15 cellular contexts compared by ENCODE assay signal in genomic region chr13:110274687-110275086, GRCh38. TPM values are rescaled to one million over a fixed set of nuclear protein-coding genes. Genes with fewer than 3 reads are reported as not detected.
DNase-seq lines count a peak whose midpoint lies in the region; ATAC-seq, FAIRE-seq and TF ChIP-seq lines count a peak whose summit lies in the region.
"Had no signal": no experiment of that assay in that cellular context is flagged by ENCODE, and none has a peak within 500 bp of the region (broad histone marks: within the 10 kb centered on the region; RNA-seq: fewer than 3 reads in every experiment).

No MANE protein-coding gene starts in this region.

- no TSS peak for BruUV-seq in GM12878 (replicated peaks; lab: Mats Ljungman, UMichigan)
- BruUV-seq in Calu3 (replicated peaks; lab: Mats Ljungman, UMichigan) = no TSS peak

- TF ChIP-seq RAD21 in GM12878 (IDR thresholded peaks at IDR 0.05; ENCODE audit: insufficient read depth, low read depth, low read length) = no peak

- peak; percentile 0 for DNase-seq in DMS 273 (lab: John Stamatoyannopoulos, UW; ENCODE audit: unreplicated experiment)
- no peak for DNase-seq in DMS 273 treated with DMSO at 0.1 percent for 48 hours (lab: John Stamatoyannopoulos, UW)
- DNase-seq in GM12878 (ENCODE audit: low read depth, low spot score) = no peak
- DNase-seq in left ventricle myocardium inferior = no peak
- DNase-seq in upper lobe of right lung = no peak
- DNase-seq in Calu3 = no peak
- no peak for DNase-seq in mesothelial cell of epicardium (ENCODE audit: low spot score in 2 of 2, unreplicated experiment in 2 of 2)
- no peak for DNase-seq in CD8-positive, alpha-beta memory T cell
- DNase-seq: activated CD4-positive, alpha-beta T cell treated with anti-CD3 and anti-CD28 coated beads for 36 hours; dorsolateral prefrontal cortex; EL; midbrain had no signal

- TF ChIP-seq POLR2A in GM12878 (IDR thresholded peaks at IDR 0.05; ENCODE audit: low read depth, low read length) = no peak

- no peak overlapping the region for H3K9ac ChIP-seq in GM12878 (ENCODE audit: control insufficient read depth, insufficient read depth, low read length)
- H3K9ac ChIP-seq: KMS-11 had no signal

- H3K36me3 ChIP-seq in GM12878 (ENCODE audit: control insufficient read depth in 2 of 2, insufficient read depth in 2 of 2, low read length in 1 of 2) (no peaks in the 10 kb centered on the region), left ventricle myocardium inferior (peaks cover 5% of the 10 kb centered on the region), upper lobe of right lung (no peaks in the 10 kb centered on the region)
- H3K36me3 ChIP-seq in CD8-positive, alpha-beta memory T cell (ENCODE audit: insufficient read depth, low read length) = no peaks in the 10 kb centered on the region

- CTCF ChIA-PET in GM12878 (lab: Yijun Ruan, JAX) (interaction anchor here (1.3 to 2.0 kb wide), 3 partner anchors 15 to 170 kb away, joined by 3 to 11 read pairs (median 4); no protein-coding TSS in a partner anchor), Calu3 (lab: Charles Lee) (interaction anchor here (0.6 kb wide), 1 partner anchor 316 kb away, joined by 3 read pairs; no protein-coding TSS in a partner anchor)
- CTCF ChIA-PET in CD8-positive, alpha-beta memory T cell (lab: Charles Lee) = no interaction called here

- TF ChIP-seq EP300 in GM12878 (IDR thresholded peaks at IDR 0.05; ENCODE audit: borderline replicate concordance in 1 of 2, control insufficient read depth in 1 of 2, low read depth in 2 of 2, low read length in 2 of 2) = no peak

- H3K4me1 Mint-ChIP-seq in Calu3 (ENCODE audit: low read depth, unreplicated experiment) (no peaks in the 10 kb centered on the region), mesothelial cell of epicardium (peaks cover 16% of the 10 kb centered on the region)
- H3K4me1 Mint-ChIP-seq in CD8-positive, alpha-beta memory T cell = no peaks in the 10 kb centered on the region

- intact Hi-C loops in GM12878 (cut with micrococcal nuclease; ENCODE audit: unreplicated experiment) = no loop called here
- intact Hi-C loops in left ventricle myocardium inferior (cut with micrococcal nuclease) = no loop called here
- intact Hi-C loops in upper lobe of right lung (cut with DNase I) = no loop called here
- intact Hi-C loops in Calu3 (cut with micrococcal nuclease; ENCODE audit: unreplicated experiment) = no loop called here

- H4K20me1 ChIP-seq in GM12878 (ENCODE audit: control insufficient read depth, insufficient read depth) = no peaks in the 10 kb centered on the region

- H3K27ac ChIP-seq in GM12878 (ENCODE audit: control insufficient read depth, insufficient read depth) (no peak overlapping the region), left ventricle myocardium inferior (replicated peaks) (peak overlapping the region; percentile 57), upper lobe of right lung (no peak overlapping the region)
- H3K27ac ChIP-seq in CD8-positive, alpha-beta memory T cell (ENCODE audit: low read depth, low read length) = no peak overlapping the region
- H3K27ac ChIP-seq: 22Rv1, dorsolateral prefrontal cortex, KMS-11, SJSA1 had no signal

- SMC1A ChIA-PET in GM12878 (lab: Charles Lee; ENCODE audit: uncharacterized antibody, unreplicated experiment) = interaction anchor here (0.8 to 1.3 kb wide), 2 partner anchors 148 to 169 kb away, joined by 3 read pairs; no protein-coding TSS in a partner anchor

- H3K36me3 Mint-ChIP-seq in Calu3 (ENCODE audit: insufficient read depth, unreplicated experiment) = no peaks in the 10 kb centered on the region
- no peaks in the 10 kb centered on the region for H3K36me3 Mint-ChIP-seq in mesothelial cell of epicardium
- no peaks in the 10 kb centered on the region for H3K36me3 Mint-ChIP-seq in CD8-positive, alpha-beta memory T cell

- no peaks in the 10 kb centered on the region for H3K79me2 ChIP-seq in GM12878 (ENCODE audit: control insufficient read depth, insufficient read depth, low read length)

- peaks cover 0 to 2% of the 10 kb centered on the region in 2 experiments; a peak in 3 of 4 replicates for H3K27me3 ChIP-seq in GM12878 (replicated peaks in 1 of 2; ENCODE audit: control insufficient read depth in 2 of 2, insufficient read depth in 2 of 2, low read length in 1 of 2)
- H3K27me3 ChIP-seq in left ventricle myocardium inferior (ENCODE audit: low read depth) = no peaks in the 10 kb centered on the region
- no peaks in the 10 kb centered on the region for H3K27me3 ChIP-seq in upper lobe of right lung
- H3K27me3 ChIP-seq in CD8-positive, alpha-beta memory T cell (ENCODE audit: insufficient read depth, low read length, poor library complexity, severe bottlenecking) = no peaks in the 10 kb centered on the region
- H3K27me3 ChIP-seq: dorsolateral prefrontal cortex, SJSA1 had no signal

- RAD21 ChIA-PET in GM12878 (lab: Charles Lee; ENCODE audit: unreplicated experiment) = no interaction called here

- in situ Hi-C loops in GM12878 (cut with MboI) = no loop called here

- H3K27me3 Mint-ChIP-seq in Calu3 (ENCODE audit: unreplicated experiment) (no peaks in the 10 kb centered on the region), mesothelial cell of epicardium (ENCODE audit: low read depth) (no peaks in the 10 kb centered on the region)
- peaks cover 0 to 5% of the 10 kb centered on the region in 2 donors for H3K27me3 Mint-ChIP-seq in CD8-positive, alpha-beta memory T cell

- no peak overlapping the region for H3K27ac Mint-ChIP-seq in Calu3 (ENCODE audit: unreplicated experiment)
- H3K27ac Mint-ChIP-seq in mesothelial cell of epicardium = no peak overlapping the region
- no peak overlapping the region for H3K27ac Mint-ChIP-seq in CD8-positive, alpha-beta memory T cell
- H3K27ac Mint-ChIP-seq: activated CD4-positive, alpha-beta T cell treated with anti-CD3 and anti-CD28 coated beads for 36 hours had no signal

- TF ChIP-seq CTCF in GM12878 (IDR thresholded peaks at IDR 0.05 in 2 of 3, conservative IDR thresholded peaks at IDR 0.05 in 1 of 3; ENCODE audit: control insufficient read depth in 2 of 3, extremely low read depth in 1 of 3, insufficient read depth in 1 of 3, low read depth in 3 of 3, low read length in 3 of 3) = 0 out of 6 replicates have a peak, but pooled peaks of 1 of the 3 experiments have one; percentile 9
- peak; percentile 62 for TF ChIP-seq CTCF in left ventricle myocardium inferior (IDR thresholded peaks at IDR 0.05; ENCODE audit: borderline replicate concordance)
- TF ChIP-seq CTCF in upper lobe of right lung (IDR thresholded peaks at IDR 0.05) = peak; percentile 24
- TF ChIP-seq CTCF in Calu3 (IDR thresholded peaks at IDR 0.05; ENCODE audit: unreplicated experiment) = no peak
- TF ChIP-seq CTCF in mesothelial cell of epicardium (IDR thresholded peaks at IDR 0.05; ENCODE audit: unreplicated experiment) = no peak

- ATAC-seq in GM12878 (peak; percentile 41; the same call in 2 of the 3 replicates), upper lobe of right lung (no peak)
- ATAC-seq: activated CD4-positive, alpha-beta T cell treated with anti-CD3 and anti-CD28 coated beads for 36 hours had no signal

- no peak overlapping the region for H3K4me2 ChIP-seq in GM12878 (ENCODE audit: control insufficient read depth, insufficient read depth)
- H3K4me2 ChIP-seq: KMS-11 had no signal

- no peak overlapping the region for H2AFZ ChIP-seq in GM12878 (ENCODE audit: control insufficient read depth, low read depth, low read length)

- H3K4me3 ChIP-seq in GM12878 (no peak overlapping the region), left ventricle myocardium inferior (no peak overlapping the region), upper lobe of right lung (no peak overlapping the region)
- no peak overlapping the region for H3K4me3 ChIP-seq in CD8-positive, alpha-beta memory T cell (ENCODE audit: low read length)
- H3K4me3 ChIP-seq: dorsolateral prefrontal cortex, SJSA1 had no signal

- FAIRE-seq in GM12878 (lab: Jason Lieb, UNC) = no peak

- no peaks in the 10 kb centered on the region for H3K9me3 Mint-ChIP-seq in Calu3 (ENCODE audit: low read depth, unreplicated experiment)
- no peaks in the 10 kb centered on the region for H3K9me3 Mint-ChIP-seq in mesothelial cell of epicardium
- no peaks in the 10 kb centered on the region for H3K9me3 Mint-ChIP-seq in CD8-positive, alpha-beta memory T cell

- POLR2A ChIA-PET in GM12878 (lab: Charles Lee) = interaction anchor here (1.2 kb wide), 1 partner anchor 10 kb away, joined by 3 read pairs; no protein-coding TSS in a partner anchor
- POLR2A ChIA-PET in CD8-positive, alpha-beta memory T cell (lab: Charles Lee) = no interaction called here

- H3K4me1 ChIP-seq in GM12878 (ENCODE audit: control insufficient read depth, insufficient read depth, low read length) (no peaks in the 10 kb centered on the region), left ventricle myocardium inferior (peaks cover 96% of the 10 kb centered on the region), upper lobe of right lung (peaks cover 9% of the 10 kb centered on the region)
- no peaks in the 10 kb centered on the region for H3K4me1 ChIP-seq in CD8-positive, alpha-beta memory T cell (ENCODE audit: insufficient read depth, low read length)

- no peaks in the 10 kb centered on the region for H3K9me3 ChIP-seq in GM12878 (replicated peaks; ENCODE audit: control insufficient read depth, insufficient read depth, low read length)
- H3K9me3 ChIP-seq in left ventricle myocardium inferior (replicated peaks) = no peaks in the 10 kb centered on the region
- H3K9me3 ChIP-seq in upper lobe of right lung = no peaks in the 10 kb centered on the region
- no peaks in the 10 kb centered on the region for H3K9me3 ChIP-seq in CD8-positive, alpha-beta memory T cell (ENCODE audit: low read length)
- H3K9me3 ChIP-seq: SJSA1 had no signal

- H3K4me3 Mint-ChIP-seq in Calu3 (ENCODE audit: low read depth, unreplicated experiment) (no peak overlapping the region), mesothelial cell of epicardium (no peak overlapping the region)
- no peak overlapping the region for H3K4me3 Mint-ChIP-seq in CD8-positive, alpha-beta memory T cell
- H3K4me3 Mint-ChIP-seq: activated CD4-positive, alpha-beta T cell treated with anti-CD3 and anti-CD28 coated beads for 36 hours had no signal

- WGBS in GM12878 (ENCODE audit: insufficient coverage, insufficient replicate concordance, low lambda C conversion rate, missing lambda C conversion rate) = 50% methylated on average over 5 of the region's 5 CpGs

RNA-seq across cellular contexts. Expression of gene COL4A1, which starts 32.3 kb away (rescaled TPM):
- total RNA-seq in GM12878 (2013; cell fraction: nucleolus; rRNA removed) = not detected in 2 replicates
- not detected in 2 replicates for total RNA-seq in GM12878 (2014; rRNA removed)
- not detected in 2 replicates for total RNA-seq in GM12878 (2014; rRNA removed; fragmentation: Illumina TruSeq; extraction: Trizol)
- total RNA-seq in GM12878 (2021) = 0.31 and 0.48 TPM in 2 replicates
- not detected for polyA plus RNA-seq in GM12878 (2011; ENCODE audit: low read depth)
- polyA plus RNA-seq in GM12878 (2011; rRNA removed) = 0.11 TPM in 1 of 2 replicates, not detected in the other
- polyA plus RNA-seq in GM12878 (2011; cell fraction: cytosol; rRNA removed) = 0.07 and 0.13 TPM in 2 replicates
- 0.16 and 0.56 TPM in 2 replicates for polyA plus RNA-seq in GM12878 (2011; cell fraction: nucleus; rRNA removed)
- 0.08 TPM in 1 of 2 replicates, not detected in the other for polyA plus RNA-seq in GM12878 (2012)
- not detected in 2 replicates for polyA plus RNA-seq in GM12878 (2014; fragmentation: Illumina TruSeq; extraction: Trizol)
- not detected for polyA plus RNA-seq in GM12878 (2014; fragmentation: Nextera tagmentation; extraction: Ambion mirVana)
- polyA plus RNA-seq in GM12878 (2014; rRNA removed) = not detected in 2 replicates
- under 1 TPM; 0.07 to 0.15 TPM for polyA plus RNA-seq in GM12878 (2016; fragmentation: Nextera tagmentation; extraction: Ambion mirVana)
- 0.22 TPM in 1 of 2 replicates, not detected in the other for polyA minus RNA-seq in GM12878 (2011; rRNA and poly(A)+ RNA removed)
- not detected in 2 replicates for polyA minus RNA-seq in GM12878 (2011; cell fraction: cytosol; rRNA and poly(A)+ RNA removed)
- 0.38 TPM in 1 of 2 replicates, not detected in the other for polyA minus RNA-seq in GM12878 (2011; cell fraction: nucleus; rRNA and poly(A)+ RNA removed)
- total RNA-seq in left ventricle myocardium inferior = 120 TPM
- 242 TPM for total RNA-seq in upper lobe of right lung
- total RNA-seq in Calu3 (2022) = 0.12 TPM in 1 of 2 replicates, not detected in the other
- 341 to 362 TPM (median 347 TPM) in 3 replicates for total RNA-seq in mesothelial cell of epicardium
- total RNA-seq in CD8-positive, alpha-beta memory T cell = not detected
- not detected for polyA plus RNA-seq in CD8-positive, alpha-beta memory T cell

RNA-seq across cellular contexts. Expression of gene COL4A2, which starts 32.4 kb away (rescaled TPM):
- total RNA-seq in GM12878 (2013; cell fraction: nucleolus; rRNA removed) = 1.3 TPM in 2 replicates
- total RNA-seq in GM12878 (2014; rRNA removed) (0.11 and 0.96 TPM in 2 replicates), GM12878 (2014; rRNA removed; fragmentation: Illumina TruSeq; extraction: Trizol) (0.14 and 0.18 TPM in 2 replicates), GM12878 (2021) (0.80 and 1.6 TPM in 2 replicates), left ventricle myocardium inferior (117 TPM), upper lobe of right lung (273 TPM), Calu3 (2022) (0.42 and 1.0 TPM in 2 replicates), mesothelial cell of epicardium (432 to 469 TPM (median 449 TPM) in 3 replicates)
- not detected for polyA plus RNA-seq in GM12878 (2011; ENCODE audit: low read depth)
- polyA plus RNA-seq in GM12878 (2011; rRNA removed) (0.16 and 0.20 TPM in 2 replicates), GM12878 (2014; fragmentation: Illumina TruSeq; extraction: Trizol) (0.41 TPM in 1 of 2 replicates, not detected in the other), GM12878 (2014; fragmentation: Nextera tagmentation; extraction: Ambion mirVana) (not detected), GM12878 (2014; rRNA removed) (0.27 TPM in 1 of 2 replicates, not detected in the other), GM12878 (2016; fragmentation: Nextera tagmentation; extraction: Ambion mirVana) (1 to 10 TPM in 1 of 2 experiments, under 1 TPM in 1; 0.62 to 1.1 TPM)
- 0.18 and 0.40 TPM in 2 replicates for polyA plus RNA-seq in GM12878 (2011; cell fraction: cytosol; rRNA removed)
- 1.1 and 1.4 TPM in 2 replicates for polyA plus RNA-seq in GM12878 (2011; cell fraction: nucleus; rRNA removed)
- 0.28 and 0.39 TPM in 2 replicates for polyA plus RNA-seq in GM12878 (2012)
- 0.31 and 0.37 TPM in 2 replicates for polyA minus RNA-seq in GM12878 (2011; rRNA and poly(A)+ RNA removed)
- polyA minus RNA-seq in GM12878 (2011; cell fraction: cytosol; rRNA and poly(A)+ RNA removed) = not detected in 2 replicates
- 0.36 and 1.1 TPM in 2 replicates for polyA minus RNA-seq in GM12878 (2011; cell fraction: nucleus; rRNA and poly(A)+ RNA removed)
- not detected for total RNA-seq in CD8-positive, alpha-beta memory T cell
- polyA plus RNA-seq in CD8-positive, alpha-beta memory T cell = not detected
- total RNA-seq: activated CD4-positive, alpha-beta T cell treated with anti-CD3 and anti-CD28 coated beads for 36 hours had no signal

Comparison
In these comparisons a context has a peak if more than half of its experiments do, and no peak if none do; other contexts are left out.
1. CTCF ChIP-seq: peak in left ventricle myocardium inferior (single experiment) and upper lobe of right lung (single experiment); none in Calu3 (single experiment) and mesothelial cell of epicardium (single experiment).
2. RNA of gene COL4A1, which starts 32.3 kb away (total RNA-seq): 341 to 362 TPM in mesothelial cell of epicardium, 242 TPM in upper lobe of right lung (single experiment) and 120 TPM in left ventricle myocardium inferior (single experiment); 0.12 TPM in Calu3, 0.31 to 0.48 TPM in GM12878 and not detected in CD8-positive, alpha-beta memory T cell; every median in the first group is over 10 times any median in the second.
3. RNA of gene COL4A2, which starts 32.4 kb away (total RNA-seq): 432 to 469 TPM in mesothelial cell of epicardium, 273 TPM in upper lobe of right lung (single experiment) and 117 TPM in left ventricle myocardium inferior (single experiment); 0.11 to 1.6 TPM in GM12878, 0.42 to 1.0 TPM in Calu3 and not detected in CD8-positive, alpha-beta memory T cell; every median in the first group is over 10 times any median in the second.